Comparison of ENCODE assay signal across 9 cellular contexts in genomic region chr20:258963-259362, GRCh38. TPM values are rescaled to one million over a fixed set of nuclear protein-coding genes. Genes with fewer than 3 reads are reported as not detected.
DNase-seq lines count a peak whose midpoint lies in the region; ATAC-seq and TF ChIP-seq lines count a peak whose summit lies in the region.
"Had no signal": no experiment of that assay in that cellular context is flagged by ENCODE, and none has a peak within 500 bp of the region (broad histone marks: within the 10 kb centered on the region; RNA-seq: fewer than 3 reads in every experiment).

No MANE protein-coding gene starts in this region.

- H3K27me3 ChIP-seq in WERI-Rb-1 (ENCODE audit: insufficient read depth, low read depth, severe bottlenecking): no peaks in the 10 kb centered on the region

- H3K4me3 ChIP-seq in WERI-Rb-1 (ENCODE audit: low read depth, low read length) (no peak overlapping the region), mucosa of descending colon (no peak overlapping the region)

- ATAC-seq in mucosa of descending colon (no peak), GM18868 (IDR thresholded peaks at IDR 0.05; ENCODE audit: unreplicated experiment) (no peak), GM21390 (IDR thresholded peaks at IDR 0.05; ENCODE audit: unreplicated experiment) (no peak)

- intact Hi-C loops in mucosa of descending colon (cut with DNase I, micrococcal nuclease): no loop called here

- TF ChIP-seq CTCF in WERI-Rb-1 (IDR thresholded peaks at IDR 0.05; ENCODE audit: low read depth, low read length) (peak; percentile 34; the same call in 1 of the 2 replicates), mucosa of descending colon (IDR thresholded peaks at IDR 0.05) (no peak)

- H3K36me3 ChIP-seq in WERI-Rb-1 (no peaks in the 10 kb centered on the region), mucosa of descending colon (ENCODE audit: low read depth) (no peaks in the 10 kb centered on the region)

- H3K4me1 ChIP-seq in mucosa of descending colon (ENCODE audit: low read depth): no peaks in the 10 kb centered on the region

- H3K9me3 ChIP-seq in WERI-Rb-1 (ENCODE audit: severe bottlenecking) (no peaks in the 10 kb centered on the region), mucosa of descending colon (no peaks in the 10 kb centered on the region)

- H3K27ac ChIP-seq in WERI-Rb-1: no peak overlapping the region

- DNase-seq in NCI-H82 (lab: John Stamatoyannopoulos, UW): peak; percentile 18
- DNase-seq in NCI-H82 treated with DMSO at 0.1 percent for 48 hours (lab: John Stamatoyannopoulos, UW; ENCODE audit: unreplicated experiment): no peak
- peak; percentile 37 for DNase-seq in HPDE6-E6E7 (ENCODE audit: extremely low spot score)
- peak; percentile 24 for DNase-seq in WERI-Rb-1
- peak; percentile 49 for DNase-seq in left kidney (ENCODE audit: low read depth, low spot score)
- DNase-seq in mucosa of descending colon: no peak

RNA-seq across cellular contexts. Expression of gene DEFB132, which starts 1.4 kb away (rescaled TPM):
- not detected for total RNA-seq in mucosa of descending colon
- total RNA-seq: B cell had no signal

RNA-seq across cellular contexts. Expression of gene C20orf96, which starts 31.6 kb away (rescaled TPM):
- 10 to 100 TPM in 2 of 3 donors, 1 to 10 TPM in 1; 6.8 to 12.1 (median 11.3) TPM for total RNA-seq in mucosa of descending colon

RNA-seq across cellular contexts. Expression of gene DEFB129, which starts 31.9 kb away (rescaled TPM):
- total RNA-seq in mucosa of descending colon: not detected
- total RNA-seq: B cell had no signal

RNA-seq across cellular contexts. Expression of gene ZCCHC3, which starts 38.4 kb away (rescaled TPM):
- 10 to 100 TPM; 12.0 to 18.7 (median 12.6) TPM for total RNA-seq in mucosa of descending colon

Comparison
In these comparisons a context has a peak if more than half of its experiments do, and no peak if none do; other contexts are left out.
1. DNase-seq: peak in NCI-H82 (single experiment), HPDE6-E6E7 (single experiment), WERI-Rb-1 (single experiment) and left kidney (single experiment); none in NCI-H82 treated with DMSO at 0.1 percent for 48 hours (single experiment) and mucosa of descending colon (0 of 3).